Comparison of ENCODE assay signal across 14 cellular contexts in the genomic region with DNA sequence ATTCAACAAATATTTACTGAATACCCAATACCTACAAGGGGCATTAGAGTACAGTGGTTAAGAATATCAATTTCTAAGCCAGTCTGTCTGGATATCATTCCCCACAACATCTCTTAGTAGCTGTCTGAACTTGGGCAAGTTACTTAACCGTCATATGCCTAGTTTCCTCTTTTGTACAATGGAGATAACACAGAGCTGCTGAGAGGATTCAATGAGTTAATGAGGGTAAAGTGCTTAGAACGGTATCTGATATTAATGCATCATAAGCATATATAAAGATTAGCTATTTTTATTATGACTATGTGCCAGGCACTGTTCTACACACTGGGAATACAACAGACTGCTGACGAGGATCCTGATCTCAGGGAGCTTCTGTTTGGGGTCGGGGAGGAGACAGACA.
DNase-seq lines count a peak whose midpoint lies in the region; ATAC-seq and TF ChIP-seq lines count a peak whose summit lies in the region.
"Had no signal": no experiment of that assay in that cellular context is flagged by ENCODE, and none has a peak within 500 bp of the region (broad histone marks: within the 10 kb centered on the region; RNA-seq: fewer than 3 reads in every experiment).

No MANE protein-coding gene starts in this region.

- H3K23ac ChIP-seq in trophoblast cell (ENCODE audit: low read length) = no peak overlapping the region

- no peak overlapping the region for H2BK5ac ChIP-seq in trophoblast cell (ENCODE audit: low read depth, low read length, poor library complexity)

- TF ChIP-seq POLR2A in esophagus muscularis mucosa (IDR thresholded peaks at IDR 0.05; ENCODE audit: low read depth) = no peak

- H3K27ac ChIP-seq in esophagus muscularis mucosa (replicated peaks in 1 of 4) (peak overlapping the region; percentile 68 to 77 (median 76)), trophoblast cell (ENCODE audit: low read depth, low read length) (no peak overlapping the region), SJCRH30 (no peak overlapping the region)

- H3K27me3 Mint-ChIP-seq in Caco-2 (ENCODE audit: insufficient read depth, unreplicated experiment) = no peaks in the 10 kb centered on the region

- H2AFZ ChIP-seq in trophoblast cell (ENCODE audit: insufficient read depth, low read length, poor library complexity) = no peak overlapping the region

- peaks cover 2% of the 10 kb centered on the region for H3K79me1 ChIP-seq in trophoblast cell (ENCODE audit: low read length)

- H3K14ac ChIP-seq in trophoblast cell (ENCODE audit: low read length) = no peak overlapping the region

- H3K27me3 ChIP-seq in Caco-2 (replicated peaks; ENCODE audit: control insufficient read depth, insufficient read depth, low read length) (no peaks in the 10 kb centered on the region), esophagus muscularis mucosa (no peaks in the 10 kb centered on the region), trophoblast cell (ENCODE audit: insufficient read depth, low read length) (no peaks in the 10 kb centered on the region), SJCRH30 (no peaks in the 10 kb centered on the region)

- H4K8ac ChIP-seq in trophoblast cell (ENCODE audit: low read depth, low read length) = no peak overlapping the region

- H3K4me3 ChIP-seq in Caco-2 (ENCODE audit: low read depth, low read length) (no peak overlapping the region), esophagus muscularis mucosa (no peak overlapping the region), trophoblast cell (ENCODE audit: low read depth, low read length) (no peak overlapping the region), SJCRH30 (no peak overlapping the region)

- H3K36me3 ChIP-seq in Caco-2 (ENCODE audit: control insufficient read depth, insufficient read depth, low read length) = no peaks in the 10 kb centered on the region
- H3K36me3 ChIP-seq in esophagus muscularis mucosa = no peaks in the 10 kb centered on the region
- peaks cover 0 to 4% of the 10 kb centered on the region in 2 experiments for H3K36me3 ChIP-seq in trophoblast cell (ENCODE audit: control insufficient read depth in 1 of 2, insufficient read depth in 2 of 2, low read length in 2 of 2)
- peaks cover 17% of the 10 kb centered on the region for H3K36me3 ChIP-seq in SJCRH30

- no peak overlapping the region for H2AK5ac ChIP-seq in trophoblast cell (ENCODE audit: low read length)

- H2BK12ac ChIP-seq in trophoblast cell (ENCODE audit: low read length) = no peak overlapping the region

- no peak overlapping the region for H2BK120ac ChIP-seq in trophoblast cell (ENCODE audit: insufficient read depth, low read length, poor library complexity)

- 52% methylated on average over 4 of the region's 4 CpGs for WGBS in esophagus muscularis mucosa
- WGBS in trophoblast cell (ENCODE audit: extremely low coverage, insufficient coverage, insufficient read length) = no CpG with 5 or more reads among the region's 4 CpGs

- H3K4me3 Mint-ChIP-seq in Caco-2 (ENCODE audit: unreplicated experiment) = peak overlapping the region; percentile 75
- H3K4me3 Mint-ChIP-seq: activated naive CD4-positive, alpha-beta T cell treated with anti-CD3 and anti-CD28 coated beads, Interleukin-2, amount 10 ng/mL, durations not matched to agents 7 days and 5 days had no signal

- H3K27ac Mint-ChIP-seq in Caco-2 (ENCODE audit: unreplicated experiment) = peak overlapping the region; percentile 86
- H3K27ac Mint-ChIP-seq: activated naive CD4-positive, alpha-beta T cell treated with anti-CD3 and anti-CD28 coated beads, Interleukin-2, amount 10 ng/mL, durations not matched to agents 7 days and 5 days had no signal

- H3K4ac ChIP-seq in trophoblast cell (ENCODE audit: low read depth, low read length) = peak overlapping the region; percentile 30

- TF ChIP-seq EP300 in esophagus muscularis mucosa (IDR thresholded peaks at IDR 0.05) = no peak

- POLR2A ChIA-PET in Caco-2 (lab: Charles Lee) = no interaction called here

- intact Hi-C loops in Caco-2 (cut with micrococcal nuclease; ENCODE audit: unreplicated experiment) (loop anchor here (2.0 kb wide), 1 partner anchor 13 kb away; no protein-coding TSS in a partner anchor), esophagus muscularis mucosa (cut with DNase I) (no loop called here)

- TF ChIP-seq CTCF in Caco-2 (IDR thresholded peaks at IDR 0.05; ENCODE audit: insufficient read depth in 1 of 2, low read depth in 1 of 2, low read length in 1 of 2, severe bottlenecking in 1 of 2, unreplicated experiment in 1 of 2) = no peak
- no peak for TF ChIP-seq CTCF in esophagus muscularis mucosa (IDR thresholded peaks at IDR 0.05)

- no peaks in the 10 kb centered on the region for H3K9me3 Mint-ChIP-seq in Caco-2 (ENCODE audit: unreplicated experiment)
- H3K9me3 Mint-ChIP-seq: activated naive CD4-positive, alpha-beta T cell treated with anti-CD3 and anti-CD28 coated beads, Interleukin-2, amount 10 ng/mL, durations not matched to agents 7 days and 5 days had no signal

- peaks cover 32% of the 10 kb centered on the region for H3K4me1 Mint-ChIP-seq in Caco-2 (ENCODE audit: low read depth, unreplicated experiment)
- H3K4me1 Mint-ChIP-seq: activated naive CD4-positive, alpha-beta T cell treated with anti-CD3 and anti-CD28 coated beads, Interleukin-2, amount 10 ng/mL, durations not matched to agents 7 days and 5 days had no signal

- H4K12ac ChIP-seq in trophoblast cell (ENCODE audit: low read depth, low read length) = no peak overlapping the region

- no peaks in the 10 kb centered on the region for H3K9me3 ChIP-seq in Caco-2
- H3K9me3 ChIP-seq in esophagus muscularis mucosa = no peaks in the 10 kb centered on the region
- no peaks in the 10 kb centered on the region for H3K9me3 ChIP-seq in trophoblast cell (ENCODE audit: insufficient read depth, low read depth, low read length)
- H3K9me3 ChIP-seq in SJCRH30 (replicated peaks) = no peaks in the 10 kb centered on the region; the same call in 1 of the 2 replicates

- H3K4me1 ChIP-seq in Caco-2 (peaks cover 46% of the 10 kb centered on the region), esophagus muscularis mucosa (peaks cover 74 to 92% (median 85%) of the 10 kb centered on the region in 4 donors), trophoblast cell (ENCODE audit: control insufficient read depth in 1 of 2, insufficient read depth in 2 of 2, low read length in 2 of 2) (peaks cover 2 to 14% of the 10 kb centered on the region in 2 experiments), SJCRH30 (peaks cover 6% of the 10 kb centered on the region; the same call in 1 of the 2 replicates)

- ATAC-seq in stimulated activated naive CD8-positive, alpha-beta T cell treated with anti-CD3 and anti-CD28 coated beads, Interleukin-15, Interleukin-2, amounts not matched to agents 100 U/mL and 50 U/mL, for 24 hours = no peak
- ATAC-seq in HG03139 (IDR thresholded peaks at IDR 0.05; ENCODE audit: unreplicated experiment) = no peak
- ATAC-seq: left colon had no signal

- H3K9ac ChIP-seq in trophoblast cell (ENCODE audit: low read length) = no peak overlapping the region

- H4K91ac ChIP-seq in trophoblast cell (ENCODE audit: low read depth, low read length) = no peak overlapping the region

- CTCF ChIA-PET in Caco-2 (lab: Charles Lee) = no interaction called here

- H3K18ac ChIP-seq in trophoblast cell (ENCODE audit: low read length) = no peak overlapping the region

- H3K79me2 ChIP-seq in trophoblast cell (ENCODE audit: control insufficient read depth, insufficient read depth, low read length, poor library complexity) = peaks cover 7% of the 10 kb centered on the region

- H3K36me3 Mint-ChIP-seq in Caco-2 (ENCODE audit: insufficient read depth, unreplicated experiment) = peaks cover 6% of the 10 kb centered on the region
- H3K36me3 Mint-ChIP-seq: activated naive CD4-positive, alpha-beta T cell treated with anti-CD3 and anti-CD28 coated beads, Interleukin-2, amount 10 ng/mL, durations not matched to agents 7 days and 5 days had no signal

- no TSS peak for BruUV-seq in Caco-2 (replicated peaks; lab: Mats Ljungman, UMichigan)

- DNase-seq in Caco-2 (no peak), OCI-M1 (lab: John Stamatoyannopoulos, UW) (peak; percentile 81), esophagus muscularis mucosa (ENCODE audit: extremely low spot score) (no peak), trophoblast cell (no peak), cerebellar cortex (ENCODE audit: low spot score) (no peak), SJCRH30 (no peak)
- DNase-seq in stimulated activated naive CD8-positive, alpha-beta T cell treated with anti-CD3 and anti-CD28 coated beads, Interleukin-15, Interleukin-2, amounts not matched to agents 100 U/mL and 50 U/mL, for 24 hours = no peak
- DNase-seq: activated CD4-positive, alpha-beta T cell treated with anti-CD3 and anti-CD28 coated beads, Interleukin-2, amount 50 U/mL, for 4 hours; activated naive CD4-positive, alpha-beta T cell treated with anti-CD3 and anti-CD28 coated beads, Interleukin-2, amount 10 ng/mL, durations not matched to agents 7 days and 5 days; left colon; NCI-H748 treated with DMSO at 0.1 percent for 48 hours; stimulated activated CD4-positive, alpha-beta T cell treated with anti-CD3 and anti-CD28 coated beads, Interleukin-2, amount 100 ng/mL, for 48 hours; stimulated activated naive CD4-positive, alpha-beta T cell treated with Interleukin-2 at 50 U/mL for 16 hours had no signal

- H3K4me2 ChIP-seq in trophoblast cell (ENCODE audit: low read length) = no peak overlapping the region

Comparison
In these comparisons a context has a peak if more than half of its experiments do, and no peak if none do; other contexts are left out.
1. H3K27ac ChIP-seq: peak in esophagus muscularis mucosa (4 of 4); none in trophoblast cell (single experiment) and SJCRH30 (single experiment).